10 cellular contexts compared by ENCODE assay signal in genomic region chr3:34011171-34012101, GRCh38.
A peak's percentile ranks its signal among the peaks of the same experiment; 100 is the strongest.
DNase-seq lines count a peak whose midpoint lies in the region; ATAC-seq and TF ChIP-seq lines count a peak whose summit lies in the region.
"Had no signal": no experiment of that assay in that cellular context is flagged by ENCODE, and none has a peak within 500 bp of the region (broad histone marks: within the 10 kb centered on the region; RNA-seq: fewer than 3 reads in every experiment).

No MANE protein-coding gene starts in this region.

- WGBS in HUES64 = 87% methylated on average over 3 of the region's 3 CpGs

- H4K20me1 ChIP-seq in DND-41 (ENCODE audit: insufficient read depth, low read length) = no peaks in the 10 kb centered on the region

- no peaks in the 10 kb centered on the region for H3K9me3 Mint-ChIP-seq in stimulated activated effector memory CD8-positive, alpha-beta T cell treated with anti-CD3 and anti-CD28 coated beads, Interleukin-12 subunit alpha, Interleukin-12 subunit beta, amount 100 ng/mL, for 72 hours
- no peaks in the 10 kb centered on the region for H3K9me3 Mint-ChIP-seq in activated T-cell treated with anti-CD3 and anti-CD28 coated beads, Interleukin-2, amount 50 U/mL, for 4 hours

- no peaks in the 10 kb centered on the region for H3K27me3 Mint-ChIP-seq in activated T-cell treated with anti-CD3 and anti-CD28 coated beads, Interleukin-2, amount 50 U/mL, for 4 hours (ENCODE audit: low read depth)

- H3K4me3 Mint-ChIP-seq in stimulated activated effector memory CD8-positive, alpha-beta T cell treated with anti-CD3 and anti-CD28 coated beads, Interleukin-12 subunit alpha, Interleukin-12 subunit beta, amount 100 ng/mL, for 72 hours = no peak overlapping the region
- no peak overlapping the region for H3K4me3 Mint-ChIP-seq in activated T-cell treated with anti-CD3 and anti-CD28 coated beads, Interleukin-2, amount 50 U/mL, for 4 hours

- ATAC-seq in DND-41 (ENCODE audit: insufficient read depth, low read depth) (no peak), HG02981 (IDR thresholded peaks at IDR 0.05; ENCODE audit: unreplicated experiment) (no peak)
- no peak for ATAC-seq in stimulated activated effector memory CD8-positive, alpha-beta T cell treated with anti-CD3 and anti-CD28 coated beads, Interleukin-12 subunit alpha, Interleukin-12 subunit beta, amount 100 ng/mL, for 72 hours
- no peak for ATAC-seq in activated T-cell treated with anti-CD3 and anti-CD28 coated beads, Interleukin-2, amount 50 U/mL, for 4 hours

- H3K36me3 Mint-ChIP-seq in stimulated activated effector memory CD8-positive, alpha-beta T cell treated with anti-CD3 and anti-CD28 coated beads, Interleukin-12 subunit alpha, Interleukin-12 subunit beta, amount 100 ng/mL, for 72 hours = no peaks in the 10 kb centered on the region
- H3K36me3 Mint-ChIP-seq in activated T-cell treated with anti-CD3 and anti-CD28 coated beads, Interleukin-2, amount 50 U/mL, for 4 hours (ENCODE audit: insufficient read depth) = no peaks in the 10 kb centered on the region

- H3K36me3 ChIP-seq in DND-41 (ENCODE audit: insufficient read depth, low read length) (no peaks in the 10 kb centered on the region), HUES64 (ENCODE audit: insufficient read depth, low read length) (no peaks in the 10 kb centered on the region), H7 (replicated peaks; ENCODE audit: control insufficient read depth, insufficient read depth, low read length) (no peaks in the 10 kb centered on the region)
- H3K36me3 ChIP-seq: colonic mucosa had no signal

- H3K4me1 ChIP-seq in DND-41 (ENCODE audit: insufficient read depth, low read length) (peaks cover 14% of the 10 kb centered on the region), HUES64 (ENCODE audit: insufficient read depth, low read length) (peaks cover 39% of the 10 kb centered on the region)
- H3K4me1 ChIP-seq: colonic mucosa had no signal

- H3K79me2 ChIP-seq in DND-41 (ENCODE audit: insufficient read depth, low read length) = no peaks in the 10 kb centered on the region

- no peaks in the 10 kb centered on the region for H3K4me1 Mint-ChIP-seq in stimulated activated effector memory CD8-positive, alpha-beta T cell treated with anti-CD3 and anti-CD28 coated beads, Interleukin-12 subunit alpha, Interleukin-12 subunit beta, amount 100 ng/mL, for 72 hours
- H3K4me1 Mint-ChIP-seq in activated T-cell treated with anti-CD3 and anti-CD28 coated beads, Interleukin-2, amount 50 U/mL, for 4 hours (ENCODE audit: low read depth) = peaks cover 6% of the 10 kb centered on the region

- H3K9me3 ChIP-seq in DND-41 (ENCODE audit: insufficient read depth, low read length, severe bottlenecking) (no peaks in the 10 kb centered on the region), HUES64 (ENCODE audit: insufficient read depth, low read depth, low read length) (no peaks in the 10 kb centered on the region)
- H3K9me3 ChIP-seq: colonic mucosa had no signal

- H3K9ac ChIP-seq in DND-41 (ENCODE audit: low read depth, low read length) (no peak overlapping the region), HUES64 (ENCODE audit: low read depth, low read length) (no peak overlapping the region)

- H3K27ac ChIP-seq in DND-41 (ENCODE audit: low read length) (no peak overlapping the region), HUES64 (ENCODE audit: low read depth, low read length) (peak overlapping the region; percentile 39; the same call in 1 of the 2 replicates)
- H3K27ac ChIP-seq: colonic mucosa had no signal

- no peak overlapping the region for H2AFZ ChIP-seq in DND-41 (ENCODE audit: low read depth, low read length)

- no peak overlapping the region for H3K4me3 ChIP-seq in DND-41 (ENCODE audit: low read depth in 1 of 2, low read length in 2 of 2)
- H3K4me3 ChIP-seq in HUES64 (ENCODE audit: low read length) = no peak overlapping the region
- H3K4me3 ChIP-seq in H7 (ENCODE audit: insufficient read depth, low read depth, low read length) = no peak overlapping the region
- H3K4me3 ChIP-seq: colonic mucosa had no signal

- H3K27me3 ChIP-seq in DND-41 (ENCODE audit: insufficient read depth, low read length, poor library complexity) (no peaks in the 10 kb centered on the region), HUES64 (ENCODE audit: insufficient read depth, low read length) (no peaks in the 10 kb centered on the region), H7 (ENCODE audit: control insufficient read depth, insufficient read depth, low read length) (no peaks in the 10 kb centered on the region)
- H3K27me3 ChIP-seq: colonic mucosa had no signal

- no peak overlapping the region for H3K4me2 ChIP-seq in DND-41 (ENCODE audit: insufficient read depth, low read length)

- TF ChIP-seq CTCF in DND-41 (IDR thresholded peaks at IDR 0.05; ENCODE audit: borderline replicate concordance, extremely low read depth, low read length, poor library complexity, severe bottlenecking) = peak; percentile 34

- no peak overlapping the region for H3K27ac Mint-ChIP-seq in stimulated activated effector memory CD8-positive, alpha-beta T cell treated with anti-CD3 and anti-CD28 coated beads, Interleukin-12 subunit alpha, Interleukin-12 subunit beta, amount 100 ng/mL, for 72 hours

- no peak for DNase-seq in DND-41
- peak; percentile 53 for DNase-seq in astrocyte of the hippocampus (ENCODE audit: low read depth, low spot score)
- DNase-seq in myocyte (ENCODE audit: low read depth) = peak; percentile 50
- DNase-seq in stimulated activated effector memory CD8-positive, alpha-beta T cell treated with anti-CD3 and anti-CD28 coated beads, Interleukin-12 subunit alpha, Interleukin-12 subunit beta, amount 100 ng/mL, for 72 hours (ENCODE audit: low spot score in 2 of 2) = no peak
- DNase-seq in H7 = no peak
- no peak for DNase-seq in activated T-cell treated with anti-CD3 and anti-CD28 coated beads, Interleukin-2, amount 50 U/mL, for 4 hours
- DNase-seq: colonic mucosa, NCI-H748 treated with DMSO at 0.1 percent for 48 hours had no signal

Comparison
In these comparisons a context has a peak if more than half of its experiments do, and no peak if none do; other contexts are left out.
1. DNase-seq: peak in astrocyte of the hippocampus (single experiment) and myocyte (single experiment); none in DND-41 (single experiment), stimulated activated effector memory CD8-positive, alpha-beta T cell treated with anti-CD3 and anti-CD28 coated beads, Interleukin-12 subunit alpha, Interleukin-12 subunit beta, amount 100 ng/mL, for 72 hours (0 of 2), H7 (single experiment) and activated T-cell treated with anti-CD3 and anti-CD28 coated beads, Interleukin-2, amount 50 U/mL, for 4 hours (single experiment).